Comparison of ENCODE assay signal across 31 cellular contexts in genomic region chr4:127558088-127558487, GRCh38.
"Had no signal": no experiment of that assay in that cellular context is flagged by ENCODE, and none has a peak within 500 bp of the region (broad histone marks: within the 10 kb centered on the region; RNA-seq: fewer than 3 reads in every experiment).

No MANE protein-coding gene starts in this region.

- H3K4me3 ChIP-seq: coronary artery, dorsolateral prefrontal cortex, esophagus muscularis mucosa, gastrocnemius medialis, heart right ventricle, hepatocyte had no signal

- H3K4me2 ChIP-seq: hepatocyte had no signal

- H3K36me3 ChIP-seq: brain microvascular endothelial cell, esophagus muscularis mucosa, gastrocnemius medialis, heart right ventricle had no signal

- H3K27ac ChIP-seq: brain microvascular endothelial cell, coronary artery, dorsolateral prefrontal cortex, esophagus muscularis mucosa, foreskin keratinocyte, gastrocnemius medialis, heart right ventricle, hepatocyte, VCaP had no signal

- H3K9me3 Mint-ChIP-seq: activated CD4-positive, alpha-beta memory T cell treated with anti-CD3 and anti-CD28 coated beads, Interleukin-2, amount 10 ng/mL, durations not matched to agents 7 days and 5 days; activated CD4-positive, alpha-beta T cell treated with anti-CD3 and anti-CD28 coated beads, Interleukin-2, amount 10 ng/mL, durations not matched to agents 7 days and 5 days; activated T-cell treated with anti-CD3 and anti-CD28 coated beads, Interleukin-2, amount 50 U/mL, for 24 hours; activated T-cell treated with anti-CD3 and anti-CD28 coated beads, Interleukin-2, amount 50 U/mL, for 72 hours; central memory CD8-positive, alpha-beta T cell had no signal

- H3K27me3 Mint-ChIP-seq: activated CD4-positive, alpha-beta memory T cell treated with anti-CD3 and anti-CD28 coated beads, Interleukin-2, amount 10 ng/mL, durations not matched to agents 7 days and 5 days; activated CD4-positive, alpha-beta T cell treated with anti-CD3 and anti-CD28 coated beads, Interleukin-2, amount 10 ng/mL, durations not matched to agents 7 days and 5 days; activated naive CD8-positive, alpha-beta T cell; activated T-cell treated with anti-CD3 and anti-CD28 coated beads, Interleukin-2, amount 50 U/mL, for 24 hours; central memory CD8-positive, alpha-beta T cell; dendritic cell treated with granulocyte-macrophage colony-stimulating factor and Interleukin-4, amounts not matched to agents 40 ng/mL and 50 ng/mL, for 4 days had no signal

- H3K36me3 Mint-ChIP-seq: activated naive CD8-positive, alpha-beta T cell had no signal

- H3K27ac Mint-ChIP-seq: activated CD4-positive, alpha-beta memory T cell treated with anti-CD3 and anti-CD28 coated beads, Interleukin-2, amount 10 ng/mL, durations not matched to agents 7 days and 5 days; activated CD4-positive, alpha-beta T cell treated with anti-CD3 and anti-CD28 coated beads, Interleukin-2, amount 10 ng/mL, durations not matched to agents 7 days and 5 days; activated naive CD8-positive, alpha-beta T cell; activated T-cell treated with anti-CD3 and anti-CD28 coated beads, Interleukin-2, amount 50 U/mL, for 24 hours; activated T-cell treated with anti-CD3 and anti-CD28 coated beads, Interleukin-2, amount 50 U/mL, for 72 hours; dendritic cell treated with granulocyte-macrophage colony-stimulating factor and Interleukin-4, amounts not matched to agents 40 ng/mL and 50 ng/mL, for 4 days; endodermal cell; WTC11 had no signal

- DNase-seq: activated CD4-positive, alpha-beta memory T cell treated with anti-CD3 and anti-CD28 coated beads, Interleukin-2, amount 10 ng/mL, durations not matched to agents 7 days and 5 days; activated CD4-positive, alpha-beta T cell treated with anti-CD3 and anti-CD28 coated beads for 1 hour; activated CD4-positive, alpha-beta T cell treated with anti-CD3 and anti-CD28 coated beads for 4 hours; activated CD4-positive, alpha-beta T cell treated with anti-CD3 and anti-CD28 coated beads, Interleukin-2, amount 10 ng/mL, durations not matched to agents 7 days and 5 days; activated CD4-positive, alpha-beta T cell treated with anti-CD3 and anti-CD28 coated beads, Interleukin-2, amount 50 U/mL, for 4 hours; activated CD8-positive, alpha-beta memory T cell treated with anti-CD3 and anti-CD28 coated beads, Interleukin-2, amount 50 U/mL, for 48 hours; activated gamma-delta T cell; activated naive CD4-positive, alpha-beta T cell; activated naive CD4-positive, alpha-beta T cell treated with anti-CD3 and anti-CD28 coated beads, Interleukin-2, amount 50 U/mL, for 16 hours; activated T-cell treated with anti-CD3 and anti-CD28 coated beads for 4 hours; activated T-cell treated with anti-CD3 and anti-CD28 coated beads, Interleukin-2, amount 50 U/mL, for 24 hours; activated T-cell treated with anti-CD3 and anti-CD28 coated beads, Interleukin-2, amount 50 U/mL, for 72 hours; amniotic stem cell; anterior cingulate cortex; brain microvascular endothelial cell; dorsolateral prefrontal cortex; effector memory CD4-positive, alpha-beta T cell; endodermal cell; erythroblast; foreskin keratinocyte; gastrocnemius medialis; heart right ventricle; T-helper 2 cell had no signal

- H3K4me1 Mint-ChIP-seq: activated CD4-positive, alpha-beta memory T cell treated with anti-CD3 and anti-CD28 coated beads, Interleukin-2, amount 10 ng/mL, durations not matched to agents 7 days and 5 days; activated CD4-positive, alpha-beta T cell treated with anti-CD3 and anti-CD28 coated beads, Interleukin-2, amount 10 ng/mL, durations not matched to agents 7 days and 5 days; central memory CD8-positive, alpha-beta T cell; endodermal cell; WTC11 had no signal

- H3K4me3 Mint-ChIP-seq: activated CD4-positive, alpha-beta memory T cell treated with anti-CD3 and anti-CD28 coated beads, Interleukin-2, amount 10 ng/mL, durations not matched to agents 7 days and 5 days; activated CD4-positive, alpha-beta T cell treated with anti-CD3 and anti-CD28 coated beads, Interleukin-2, amount 10 ng/mL, durations not matched to agents 7 days and 5 days; activated naive CD8-positive, alpha-beta T cell; activated T-cell treated with anti-CD3 and anti-CD28 coated beads, Interleukin-2, amount 50 U/mL, for 24 hours; activated T-cell treated with anti-CD3 and anti-CD28 coated beads, Interleukin-2, amount 50 U/mL, for 72 hours; central memory CD8-positive, alpha-beta T cell; dendritic cell treated with granulocyte-macrophage colony-stimulating factor and Interleukin-4, amounts not matched to agents 40 ng/mL and 50 ng/mL, for 4 days; endodermal cell; WTC11 had no signal

- H3K4me1 ChIP-seq: esophagus muscularis mucosa, foreskin keratinocyte, gastrocnemius medialis, heart right ventricle had no signal

- H3K79me2 ChIP-seq: hepatocyte had no signal

- H3K27me3 ChIP-seq: brain microvascular endothelial cell, dorsolateral prefrontal cortex, esophagus muscularis mucosa, foreskin keratinocyte, gastrocnemius medialis, heart right ventricle, hepatocyte had no signal

- H2AFZ ChIP-seq: hepatocyte had no signal

- H3K9me3 ChIP-seq: esophagus muscularis mucosa, gastrocnemius medialis, heart right ventricle had no signal
